8 cellular contexts compared by ENCODE assay signal in genomic region chr1:226736001-226736907, GRCh38. TPM values are rescaled to one million over a fixed set of nuclear protein-coding genes. Genes with fewer than 3 reads are reported as not detected.
A peak's percentile ranks its signal among the peaks of the same experiment; 100 is the strongest.
DNase-seq lines count a peak whose midpoint lies in the region; ATAC-seq and TF ChIP-seq lines count a peak whose summit lies in the region.

No MANE protein-coding gene starts in this region.

- H2AFZ ChIP-seq in neural cell (ENCODE audit: low read depth, low read length): no peak overlapping the region

- H3K27ac ChIP-seq in esophagus (ENCODE audit: low read depth in 2 of 2, low read length in 1 of 2) (peak overlapping the region; percentile 64 to 88), neural cell (ENCODE audit: low read length) (no peak overlapping the region)

- no peak for TF ChIP-seq RAD21 in neural cell (conservative IDR thresholded peaks at IDR 0.05)

- no peaks in the 10 kb centered on the region for H3F3A ChIP-seq in neural cell (ENCODE audit: insufficient read depth, low read length, poor library complexity, severe bottlenecking)

- TF ChIP-seq EP300 in neural cell (conservative IDR thresholded peaks at IDR 0.05; ENCODE audit: poor library complexity, severe bottlenecking): no peak

- peaks cover 0 to 16% of the 10 kb centered on the region in 2 donors for H3K4me1 ChIP-seq in esophagus (ENCODE audit: control insufficient read depth in 2 of 2, insufficient read depth in 2 of 2, low read length in 1 of 2)

- peak in 10 of 14 donors; percentile 41 to 87 (median 62) for DNase-seq in C1 segment of cervical spinal cord (lab: John Stamatoyannopoulos, UW)
- peak; percentile 50 for DNase-seq in SK-MEL-5 (ENCODE audit: low read depth, low spot score)
- DNase-seq in NOMO-1 treated with dmso at 0.1 percent for 144 hours (lab: John Stamatoyannopoulos, UW; ENCODE audit: unreplicated experiment): no peak

- H3K79me2 ChIP-seq in neural cell (replicated peaks; ENCODE audit: insufficient read depth, low read length): no peaks in the 10 kb centered on the region

- H3K4me2 ChIP-seq in neural cell (ENCODE audit: low read length): peak overlapping the region; percentile 53

- ATAC-seq in HG02798 (IDR thresholded peaks at IDR 0.05; ENCODE audit: poor library complexity, unreplicated experiment) (no peak), GM18505 (IDR thresholded peaks at IDR 0.05; ENCODE audit: unreplicated experiment) (no peak), HG02571 (IDR thresholded peaks at IDR 0.05; ENCODE audit: unreplicated experiment) (no peak)

- H3K4me3 ChIP-seq in esophagus (ENCODE audit: low read depth in 1 of 2, low read length in 2 of 2): peak overlapping the region; percentile 61 to 77
- peak overlapping the region; percentile 83 for H3K4me3 ChIP-seq in neural cell (ENCODE audit: low read length)

- H3K9ac ChIP-seq in neural cell (ENCODE audit: low read length): peak overlapping the region; percentile 58

- no peaks in the 10 kb centered on the region for H4K20me1 ChIP-seq in neural cell (ENCODE audit: insufficient read depth)

- TF ChIP-seq POLR2A in GM18505 (IDR thresholded peaks at IDR 0.05; ENCODE audit: borderline replicate concordance, extremely low read depth, insufficient read depth, insufficient read length): no peak

- no peaks in the 10 kb centered on the region for H3K27me3 ChIP-seq in esophagus (ENCODE audit: control insufficient read depth in 1 of 2, insufficient read depth in 2 of 2, low read length in 2 of 2)
- H3K27me3 ChIP-seq in neural cell (ENCODE audit: insufficient read depth, low read depth, low read length): peaks cover 46% of the 10 kb centered on the region

- no peak for TF ChIP-seq CTCF in neural cell (IDR thresholded peaks at IDR 0.05; ENCODE audit: poor library complexity, severe bottlenecking)

- no peaks in the 10 kb centered on the region for H3K9me3 ChIP-seq in esophagus (ENCODE audit: control insufficient read depth in 2 of 2, insufficient read depth in 1 of 2, low read depth in 1 of 2, low read length in 1 of 2)
- no peaks in the 10 kb centered on the region for H3K9me3 ChIP-seq in neural cell (ENCODE audit: low read length)

- 57 to 61% methylated on average over 39 of the region's 39 CpGs for WGBS in esophagus, 2 donors

- in situ Hi-C loops in SK-MEL-5 (cut with HindIII; ENCODE audit: low pct_unique_long_range_greater_than_20kb, low sequenced_read_pairs): no loop called here

- H3K9me2 ChIP-seq in neural cell (ENCODE audit: insufficient read depth, low read length): no peaks in the 10 kb centered on the region

- H3K36me3 ChIP-seq in esophagus (ENCODE audit: control insufficient read depth in 2 of 2, insufficient read depth in 2 of 2, low read length in 1 of 2) (peaks cover 0 to 11% of the 10 kb centered on the region in 2 donors), neural cell (ENCODE audit: insufficient read depth, low read length) (no peaks in the 10 kb centered on the region)

TF ChIP-seq in neural cell, 6 proteins besides CTCF, POLR2A, EP300 and RAD21:
- TF ChIP-seq EZH2 (IDR thresholded peaks at IDR 0.05; ENCODE audit: borderline replicate concordance, insufficient read depth, low read length, poor library complexity, severe bottlenecking): no peak
- no peak for TF ChIP-seq MXI1 (conservative IDR thresholded peaks at IDR 0.05; ENCODE audit: poor library complexity, severe bottlenecking)
- TF ChIP-seq REST (IDR thresholded peaks at IDR 0.05; ENCODE audit: borderline replicate concordance): no peak
- TF ChIP-seq SMC3 (conservative IDR thresholded peaks at IDR 0.05; ENCODE audit: poor library complexity): no peak
- no peak for TF ChIP-seq POLR2AphosphoS5 (IDR thresholded peaks at IDR 0.05)
- no peak for TF ChIP-seq TAF1 (IDR thresholded peaks at IDR 0.05; ENCODE audit: low read depth)

RNA-seq across cellular contexts. Expression of gene ITPKB, which starts 2.8 kb away (rescaled TPM):
- total RNA-seq in SK-MEL-5 (2014; rRNA removed; shearing (Covaris generic)): 56.9 and 66.0 TPM in 2 replicates
- polyA plus RNA-seq in SK-MEL-5 (2015; cell fraction: cytosol; rRNA removed): 97.7 and 127 TPM in 2 replicates
- polyA plus RNA-seq in SK-MEL-5 (2015; cell fraction: nucleus; rRNA removed): 55.2 and 60.1 TPM in 2 replicates
- 1 to 10 TPM; 6.5 to 8.1 TPM for polyA plus RNA-seq in esophagus
- polyA plus RNA-seq in neural cell: 0.19 TPM in 1 of 2 replicates, not detected in the other
- 0.24 and 0.46 TPM in 2 replicates for polyA minus RNA-seq in neural cell
